In the genomic region with DNA sequence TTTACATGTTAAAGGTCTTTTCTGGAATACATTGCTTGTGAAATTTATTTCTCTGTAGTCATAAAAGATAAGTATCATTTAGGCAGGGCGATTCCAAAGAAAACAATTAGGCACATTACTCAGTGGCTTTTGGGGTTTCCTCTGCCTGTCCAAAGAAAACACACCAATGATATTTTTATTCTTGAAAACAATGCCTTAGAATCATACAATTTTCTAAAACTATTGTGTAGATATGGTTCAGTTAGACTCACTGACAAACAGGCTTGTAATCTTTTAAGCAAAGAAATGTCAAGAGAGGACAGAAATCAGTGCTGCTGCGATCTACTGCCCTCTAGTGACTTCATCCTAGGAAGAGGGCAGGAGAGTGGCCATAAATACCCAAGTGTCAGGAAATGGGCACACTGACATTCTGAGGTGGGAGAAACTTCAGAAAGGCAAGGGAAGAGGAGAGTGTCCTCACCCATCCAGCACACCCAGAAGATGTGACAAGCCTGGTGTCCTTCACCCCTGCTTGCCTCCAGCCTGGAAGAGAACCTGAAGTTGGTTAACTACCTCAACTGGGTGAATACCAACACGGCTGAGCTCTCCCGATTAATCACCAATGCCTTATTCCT, we compare ENCODE assay signal across 8 cellular contexts.
DNase-seq lines count a peak whose midpoint lies in the region; ATAC-seq and TF ChIP-seq lines count a peak whose summit lies in the region.

No MANE protein-coding gene starts in this region.

- H3K4me1 Mint-ChIP-seq in T-helper 17 cell = peaks cover 32% of the 10 kb centered on the region
- peaks cover 36 to 51% (median 49%) of the 10 kb centered on the region in 7 donors for H3K4me1 Mint-ChIP-seq in naive thymus-derived CD4-positive, alpha-beta T cell

- H3K27ac Mint-ChIP-seq in T-helper 17 cell = peak overlapping the region; percentile 96
- peak overlapping the region; percentile 88 to 97 (median 93) for H3K27ac Mint-ChIP-seq in naive thymus-derived CD4-positive, alpha-beta T cell

- no peak overlapping the region for H3K4me3 ChIP-seq in naive thymus-derived CD4-positive, alpha-beta T cell (ENCODE audit: low read length)

- peak overlapping the region; percentile 90 for H3K4me3 Mint-ChIP-seq in T-helper 17 cell
- H3K4me3 Mint-ChIP-seq in naive thymus-derived CD4-positive, alpha-beta T cell = peak overlapping the region; percentile 17 to 77 (median 68)

- POLR2A ChIA-PET in naive thymus-derived CD4-positive, alpha-beta T cell (lab: Charles Lee) = interaction anchor here (0.6 to 3.1 kb wide), 6 partner anchors 11 to 210 kb away, joined by 3 to 12 read pairs (median 5); a partner anchor contains a TSS

- no peaks in the 10 kb centered on the region for H3K9me3 Mint-ChIP-seq in naive thymus-derived CD4-positive, alpha-beta T cell

- TF ChIP-seq EP300 in Ishikawa (IDR thresholded peaks at IDR 0.05; ENCODE audit: borderline replicate concordance) = no peak

- peak; percentile 43 for ATAC-seq in T-helper 17 cell
- ATAC-seq in naive thymus-derived CD4-positive, alpha-beta T cell = peak; percentile 63
- no peak for ATAC-seq in HG02884 (IDR thresholded peaks at IDR 0.05; ENCODE audit: unreplicated experiment)
- ATAC-seq in GM18519 (IDR thresholded peaks at IDR 0.05; ENCODE audit: low FRiP score, unreplicated experiment) = no peak

- peak overlapping the region; percentile 69 for H3K27ac ChIP-seq in naive thymus-derived CD4-positive, alpha-beta T cell (ENCODE audit: low read depth, low read length)

- H3K27me3 Mint-ChIP-seq in T-helper 17 cell = no peaks in the 10 kb centered on the region
- no peaks in the 10 kb centered on the region for H3K27me3 Mint-ChIP-seq in naive thymus-derived CD4-positive, alpha-beta T cell

- H3K36me3 Mint-ChIP-seq in T-helper 17 cell (ENCODE audit: low read depth) = peaks cover 9% of the 10 kb centered on the region
- peaks cover 5 to 31% (median 20%) of the 10 kb centered on the region in 5 donors for H3K36me3 Mint-ChIP-seq in naive thymus-derived CD4-positive, alpha-beta T cell

- DNase-seq in NCI-H510A treated with DMSO at 0.1 percent for 48 hours (lab: John Stamatoyannopoulos, UW) = peak; percentile 4
- DNase-seq in NCI-H510A (lab: John Stamatoyannopoulos, UW) = no peak
- DNase-seq in T-helper 17 cell = no peak
- peak; percentile 24 for DNase-seq in epidermal melanocyte (ENCODE audit: insufficient read length, low spot score)
- DNase-seq in naive thymus-derived CD4-positive, alpha-beta T cell = peak in 7 of 9 donors; percentile 30 to 60 (median 54)

- peaks cover 25 to 43% of the 10 kb centered on the region in 2 donors for H3K4me1 ChIP-seq in naive thymus-derived CD4-positive, alpha-beta T cell (ENCODE audit: control insufficient read depth in 2 of 2, insufficient read depth in 2 of 2, low read length in 2 of 2)

- CTCF ChIA-PET in naive thymus-derived CD4-positive, alpha-beta T cell (lab: Charles Lee) = interaction anchor here (0.6 to 1.6 kb wide), 6 partner anchors 39 to 831 kb away, joined by 3 to 5 read pairs (median 3); a partner anchor contains a TSS

- no peaks in the 10 kb centered on the region for H3K9me3 ChIP-seq in T-helper 17 cell (ENCODE audit: control insufficient read depth, low read length, poor library complexity, severe bottlenecking)
- H3K9me3 ChIP-seq in naive thymus-derived CD4-positive, alpha-beta T cell (ENCODE audit: control insufficient read depth in 2 of 3, low read length in 3 of 3) = no peaks in the 10 kb centered on the region

- intact Hi-C loops in naive thymus-derived CD4-positive, alpha-beta T cell (cut with micrococcal nuclease) = loop anchor here (1.0 to 10.0 kb wide), 12 partner anchors 13 to 679 kb away; a partner anchor contains a TSS

- peak; percentile 56; the same call in 1 of the 2 replicates for TF ChIP-seq RAD21 in Ishikawa (IDR thresholded peaks at IDR 0.05; ENCODE audit: low read depth)

- no peaks in the 10 kb centered on the region for H3K27me3 ChIP-seq in naive thymus-derived CD4-positive, alpha-beta T cell (ENCODE audit: control insufficient read depth in 2 of 2, insufficient read depth in 2 of 2, low read length in 2 of 2)

- peaks cover 4 to 36% (median 4%) of the 10 kb centered on the region in 3 experiments for H3K36me3 ChIP-seq in naive thymus-derived CD4-positive, alpha-beta T cell (ENCODE audit: control insufficient read depth in 2 of 3, insufficient read depth in 3 of 3, low read length in 3 of 3)

TF ChIP-seq in Ishikawa, 13 proteins besides CTCF, POLR2A, EP300 and RAD21:
- TF ChIP-seq, protein P1, sequence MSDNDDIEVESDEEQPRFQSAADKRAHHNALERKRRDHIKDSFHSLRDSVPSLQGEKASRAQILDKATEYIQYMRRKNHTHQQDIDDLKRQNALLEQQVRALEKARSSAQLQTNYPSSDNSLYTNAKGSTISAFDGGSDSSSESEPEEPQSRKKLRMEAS (IDR thresholded peaks at IDR 0.05) = no peak
- no peak for TF ChIP-seq ZBTB7A (IDR thresholded peaks at IDR 0.05; ENCODE audit: low read depth)
- TF ChIP-seq YY1 (IDR thresholded peaks at IDR 0.05; ENCODE audit: low read depth) = no peak
- TF ChIP-seq TEAD4 (IDR thresholded peaks at IDR 0.05) = no peak
- no peak for TF ChIP-seq TCF12 (IDR thresholded peaks at IDR 0.05; ENCODE audit: low read depth)
- TF ChIP-seq EGR1 (IDR thresholded peaks at IDR 0.05) = no peak
- no peak for TF ChIP-seq TAF1 (IDR thresholded peaks at IDR 0.05; ENCODE audit: low read depth)

Comparison
In these comparisons a context has a peak if more than half of its experiments do, and no peak if none do; other contexts are left out.
1. DNase-seq: peak in NCI-H510A treated with DMSO at 0.1 percent for 48 hours (single experiment), epidermal melanocyte (single experiment) and naive thymus-derived CD4-positive, alpha-beta T cell (7 of 9); none in NCI-H510A (single experiment) and T-helper 17 cell (0 of 3).
2. ATAC-seq: peak in T-helper 17 cell (single experiment) and naive thymus-derived CD4-positive, alpha-beta T cell (single experiment); none in HG02884 (single experiment) and GM18519 (single experiment).